In genomic region chr14:104248203-104249055, GRCh38 we compare ENCODE assay signal across 18 cellular contexts.
DNase-seq lines count a peak whose midpoint lies in the region; ATAC-seq and TF ChIP-seq lines count a peak whose summit lies in the region.
"Had no signal": no experiment of that assay in that cellular context is flagged by ENCODE, and none has a peak within 500 bp of the region (broad histone marks: within the 10 kb centered on the region; RNA-seq: fewer than 3 reads in every experiment).

No MANE protein-coding gene starts in this region.

- ATAC-seq in Right ventricle myocardium inferior, result no peak
- no peak for ATAC-seq in left ventricle myocardium superior
- ATAC-seq in activated B cell treated with CpG ODN at 0.5 μM for 24 hours (ENCODE audit: low read depth), result no peak
- ATAC-seq in GM19463 (IDR thresholded peaks at IDR 0.05; ENCODE audit: unreplicated experiment), result no peak
- ATAC-seq in HG03460 (IDR thresholded peaks at IDR 0.05; ENCODE audit: unreplicated experiment), result no peak
- no peak for ATAC-seq in GM18505 (IDR thresholded peaks at IDR 0.05; ENCODE audit: unreplicated experiment)

- DNase-seq in Right ventricle myocardium inferior (ENCODE audit: missing footprints) (peak; percentile 40), left ventricle myocardium superior (no peak), activated B cell treated with CpG ODN at 0.5 μM for 24 hours (peak; percentile 10), neuronal stem cell (ENCODE audit: low spot score) (no peak)
- DNase-seq: DMS153, EL, NCI-H1417, NCI-H2029, NCI-H2171 treated with DMSO at 0.1 percent for 48 hours, NCI-H774, PC-9, Right ventricle myocardium superior had no signal

- no peak overlapping the region for H2AFZ ChIP-seq in neuronal stem cell (ENCODE audit: low read length)
- H2AFZ ChIP-seq: PC-9 had no signal

- peaks cover 8 to 9% of the 10 kb centered on the region in 2 donors for H3K9me3 ChIP-seq in neuronal stem cell (replicated peaks in 1 of 2; ENCODE audit: control insufficient read depth in 2 of 2, insufficient read depth in 1 of 2, low read depth in 1 of 2, low read length in 2 of 2)
- H3K9me3 ChIP-seq: HAP-1 had no signal

- no peak overlapping the region for H3K23ac ChIP-seq in neuronal stem cell (ENCODE audit: low read depth, low read length, poor library complexity)

- no peak overlapping the region for H4K8ac ChIP-seq in neuronal stem cell (ENCODE audit: low read depth, low read length)

- H3K4me1 Mint-ChIP-seq in activated B cell treated with CpG ODN at 0.5 μM for 24 hours, result no peaks in the 10 kb centered on the region

- no peaks in the 10 kb centered on the region for H3K36me3 ChIP-seq in neuronal stem cell (replicated peaks in 1 of 2; ENCODE audit: control insufficient read depth in 2 of 2, insufficient read depth in 2 of 2, low read length in 2 of 2)
- H3K36me3 ChIP-seq: HAP-1 had no signal

- intact Hi-C loops in Right ventricle myocardium inferior (cut with DNase I) (no loop called here), left ventricle myocardium superior (cut with micrococcal nuclease) (no loop called here), activated B cell treated with CpG ODN at 0.5 μM for 24 hours (cut with micrococcal nuclease) (no loop called here)

- no peak overlapping the region for H2BK5ac ChIP-seq in neuronal stem cell (ENCODE audit: low read length)

- no peak overlapping the region for H2BK120ac ChIP-seq in neuronal stem cell (ENCODE audit: low read depth, low read length)

- CTCF ChIA-PET in activated B cell treated with CpG ODN at 0.5 μM for 24 hours (lab: Charles Lee), result no interaction called here

- no peaks in the 10 kb centered on the region for H3K9me3 Mint-ChIP-seq in activated B cell treated with CpG ODN at 0.5 μM for 24 hours

- H3K4me2 ChIP-seq in neuronal stem cell (ENCODE audit: insufficient read depth, low read length, poor library complexity, severe bottlenecking), result no peak overlapping the region
- H3K4me2 ChIP-seq: BLaER1 treated with 17β-estradiol and CSF1 and Interleukin-3, amounts not matched to agents 10 nM and 100 nM; PC-9 had no signal

- TF ChIP-seq CTCF in activated B cell treated with CpG ODN at 0.5 μM for 24 hours (IDR thresholded peaks at IDR 0.05), result no peak

- no peak overlapping the region for H3K4me3 Mint-ChIP-seq in activated B cell treated with CpG ODN at 0.5 μM for 24 hours
- H3K4me3 Mint-ChIP-seq: IgD-negative memory B cell had no signal

- no peaks in the 10 kb centered on the region for H3K36me3 Mint-ChIP-seq in activated B cell treated with CpG ODN at 0.5 μM for 24 hours (ENCODE audit: low read depth)
- H3K36me3 Mint-ChIP-seq: IgD-negative memory B cell had no signal

- peak overlapping the region; percentile 82 for H3K14ac ChIP-seq in neuronal stem cell (ENCODE audit: low read length)

- no peaks in the 10 kb centered on the region for H3K4me1 ChIP-seq in neuronal stem cell (ENCODE audit: control insufficient read depth in 2 of 2, insufficient read depth in 1 of 2, low read depth in 1 of 2, low read length in 2 of 2)
- H3K4me1 ChIP-seq: HAP-1 had no signal

- H3K27ac ChIP-seq in neuronal stem cell (replicated peaks; ENCODE audit: low read length), result no peak overlapping the region
- H3K27ac ChIP-seq: BLaER1 treated with 17β-estradiol and CSF1 and Interleukin-3, amounts not matched to agents 10 nM and 100 nM; PC-9 had no signal

- H3K27me3 Mint-ChIP-seq in activated B cell treated with CpG ODN at 0.5 μM for 24 hours, result no peaks in the 10 kb centered on the region
- H3K27me3 Mint-ChIP-seq: IgD-negative memory B cell had no signal

- peak overlapping the region; percentile 49 for H2BK15ac ChIP-seq in neuronal stem cell (ENCODE audit: low read length)

- peak overlapping the region; percentile 27 for H3K18ac ChIP-seq in neuronal stem cell (ENCODE audit: low read length)

- no peak overlapping the region for H3K9ac ChIP-seq in neuronal stem cell (ENCODE audit: low read depth, low read length, poor library complexity)
- H3K9ac ChIP-seq: BLaER1 treated with 17β-estradiol and CSF1 and Interleukin-3, amounts not matched to agents 10 nM and 100 nM had no signal

- no peak overlapping the region for H3K27ac Mint-ChIP-seq in activated B cell treated with CpG ODN at 0.5 μM for 24 hours

- no peak overlapping the region for H4K91ac ChIP-seq in neuronal stem cell (ENCODE audit: low read depth, low read length, poor library complexity)

- H3K27me3 ChIP-seq in neuronal stem cell (ENCODE audit: control insufficient read depth in 3 of 3, insufficient read depth in 3 of 3, low read depth in 1 of 3, low read length in 3 of 3), result no peaks in the 10 kb centered on the region
- H3K27me3 ChIP-seq: BLaER1 treated with 17β-estradiol and CSF1 and Interleukin-3, amounts not matched to agents 10 nM and 100 nM had no signal

- H2AK5ac ChIP-seq in neuronal stem cell (ENCODE audit: low read depth, low read length), result no peak overlapping the region

- POLR2A ChIA-PET in activated B cell treated with CpG ODN at 0.5 μM for 24 hours (lab: Charles Lee), result no interaction called here

- no CpG with 5 or more reads among the region's 26 CpGs for WGBS in neuronal stem cell (ENCODE audit: extremely low coverage in 2 of 2, insufficient read length in 2 of 2, insufficient replicate concordance in 1 of 2), 2 donors

- no peak for TF ChIP-seq POLR2A in GM18505 (IDR thresholded peaks at IDR 0.05; ENCODE audit: borderline replicate concordance, extremely low read depth, insufficient read depth, insufficient read length)

- H3K4ac ChIP-seq in neuronal stem cell (ENCODE audit: low read length), result peak overlapping the region; percentile 37

- no peak overlapping the region for H3K4me3 ChIP-seq in neuronal stem cell (ENCODE audit: low read length in 2 of 2)
- H3K4me3 ChIP-seq: BLaER1 treated with 17β-estradiol and CSF1 and Interleukin-3, amounts not matched to agents 10 nM and 100 nM; HAP-1; PC-9 had no signal

- no peak overlapping the region for H2BK12ac ChIP-seq in neuronal stem cell (ENCODE audit: low read length)

- no peaks in the 10 kb centered on the region for H3K79me1 ChIP-seq in neuronal stem cell (ENCODE audit: low read depth, low read length)

Comparison
In these comparisons a context has a peak if more than half of its experiments do, and no peak if none do; other contexts are left out.
1. DNase-seq: peak in Right ventricle myocardium inferior (single experiment) and activated B cell treated with CpG ODN at 0.5 μM for 24 hours (single experiment); none in left ventricle myocardium superior (single experiment) and neuronal stem cell (single experiment).